1 cellular context compared by ENCODE assay signal in genomic region chr13:32254916-32255743, GRCh38.
TF ChIP-seq lines count a peak whose summit lies in the region.

No MANE protein-coding gene starts in this region.

TF ChIP-seq in HepG2, 621 proteins besides CTCF, POLR2A, EP300 and RAD21 (continued from another document and continues in another):
- TF ChIP-seq ARID5B (CRISPR knock-in tag; IDR thresholded peaks at IDR 0.05) (no peak), TFE3 (CRISPR knock-in tag; IDR thresholded peaks at IDR 0.05) (no peak), CBX5 (CRISPR knock-in tag; IDR thresholded peaks at IDR 0.05; ENCODE audit: borderline replicate concordance) (peak; percentile 36; the same call in 1 of the 2 replicates), PATZ1 (CRISPR knock-in tag; IDR thresholded peaks at IDR 0.05) (no peak), ZNF362 (CRISPR knock-in tag; IDR thresholded peaks at IDR 0.05; ENCODE audit: borderline replicate concordance) (0 out of 2 replicates have a peak, but pooled peaks have one; percentile 30), ZNF264 (CRISPR knock-in tag; IDR thresholded peaks at IDR 0.05) (no peak), SPEN (CRISPR knock-in tag; IDR thresholded peaks at IDR 0.05; ENCODE audit: low read depth) (0 out of 2 replicates have a peak, but pooled peaks have one; percentile 36), NR0B2 (CRISPR knock-in tag; IDR thresholded peaks at IDR 0.05) (no peak), PITX1 (CRISPR knock-in tag; IDR thresholded peaks at IDR 0.05) (no peak), E2F1 (CRISPR knock-in tag; IDR thresholded peaks at IDR 0.05) (no peak), ZNF878 (CRISPR knock-in tag; IDR thresholded peaks at IDR 0.05) (0 out of 2 replicates have a peak, but pooled peaks have one; percentile 42), ZBTB21 (CRISPR knock-in tag; IDR thresholded peaks at IDR 0.05) (no peak), SALL2 (CRISPR knock-in tag; IDR thresholded peaks at IDR 0.05) (no peak), ZNF317 (CRISPR knock-in tag; IDR thresholded peaks at IDR 0.05) (no peak), ZNF841 (CRISPR knock-in tag; IDR thresholded peaks at IDR 0.05; ENCODE audit: borderline replicate concordance) (no peak), SALL1 (CRISPR knock-in tag; IDR thresholded peaks at IDR 0.05) (peak; percentile 37; the same call in 1 of the 2 replicates), ZNF724P (CRISPR knock-in tag; IDR thresholded peaks at IDR 0.05; ENCODE audit: borderline replicate concordance) (no peak), ZMAT3 (CRISPR knock-in tag; conservative IDR thresholded peaks at IDR 0.05) (0 out of 2 replicates have a peak, but pooled peaks have one; percentile 12), ZNF44 (CRISPR knock-in tag; IDR thresholded peaks at IDR 0.05) (no peak), MTERF4 (CRISPR knock-in tag; IDR thresholded peaks at IDR 0.05) (no peak), NCOA5 (CRISPR knock-in tag; IDR thresholded peaks at IDR 0.05) (no peak), NAIF1 (CRISPR knock-in tag; IDR thresholded peaks at IDR 0.05; ENCODE audit: borderline replicate concordance) (no peak), ZSCAN20 (CRISPR knock-in tag; IDR thresholded peaks at IDR 0.05; ENCODE audit: borderline replicate concordance) (no peak), SP5 (CRISPR knock-in tag; IDR thresholded peaks at IDR 0.05; ENCODE audit: borderline replicate concordance, low read depth) (peak; percentile 44; the same call in 1 of the 2 replicates), MED8 (CRISPR knock-in tag; IDR thresholded peaks at IDR 0.05; ENCODE audit: insufficient replicate concordance) (no peak), ZNF597 (CRISPR knock-in tag; IDR thresholded peaks at IDR 0.05) (no peak), KLF13 (CRISPR knock-in tag; IDR thresholded peaks at IDR 0.05) (no peak), ZNF572 (CRISPR knock-in tag; IDR thresholded peaks at IDR 0.05) (no peak), SRY (CRISPR knock-in tag; IDR thresholded peaks at IDR 0.05) (no peak), HDAC1 (CRISPR knock-in tag; IDR thresholded peaks at IDR 0.05) (peak; percentile 45; the same call in 1 of the 2 replicates), ZNF75D (CRISPR knock-in tag; IDR thresholded peaks at IDR 0.05; ENCODE audit: borderline replicate concordance) (no peak), ZC3H4 (CRISPR knock-in tag; IDR thresholded peaks at IDR 0.05; ENCODE audit: borderline replicate concordance) (peak; percentile 86; the same call in 1 of the 2 replicates), RBM22 (optimal IDR thresholded peaks at IDR 0.05; ENCODE audit: low read length) (peak; percentile 28), SUZ12 (IDR thresholded peaks at IDR 0.05; ENCODE audit: low read depth, low read length) (no peak), MTA1 (CRISPR knock-in tag; IDR thresholded peaks at IDR 0.05; ENCODE audit: borderline replicate concordance) (no peak), ZSCAN30 (CRISPR knock-in tag; IDR thresholded peaks at IDR 0.05) (no peak), MIER3 (CRISPR knock-in tag; IDR thresholded peaks at IDR 0.05; ENCODE audit: borderline replicate concordance) (no peak), CEBPG (CRISPR knock-in tag; IDR thresholded peaks at IDR 0.05) (0 out of 2 replicates have a peak, but pooled peaks have one; percentile 8), ELF4 (CRISPR knock-in tag; IDR thresholded peaks at IDR 0.05; ENCODE audit: borderline replicate concordance) (0 out of 2 replicates have a peak, but pooled peaks have one; percentile 7), ZBTB39 (CRISPR knock-in tag; IDR thresholded peaks at IDR 0.05) (no peak), RFXAP (CRISPR knock-in tag; IDR thresholded peaks at IDR 0.05; ENCODE audit: borderline replicate concordance) (no peak), ZNF430 (CRISPR knock-in tag; IDR thresholded peaks at IDR 0.05) (0 out of 2 replicates have a peak, but pooled peaks have one; percentile 12), ATF1 (CRISPR knock-in tag; IDR thresholded peaks at IDR 0.05) (peak; percentile 59), ESRRA (CRISPR knock-in tag; IDR thresholded peaks at IDR 0.05; ENCODE audit: low read depth) (no peak), SMAD3 (CRISPR knock-in tag; IDR thresholded peaks at IDR 0.05) (0 out of 2 replicates have a peak, but pooled peaks have one; percentile 15), CEBPZ (IDR thresholded peaks at IDR 0.05; ENCODE audit: low read length) (no peak), NR2C2 (CRISPR knock-in tag; IDR thresholded peaks at IDR 0.05; ENCODE audit: borderline replicate concordance) (0 out of 2 replicates have a peak, but pooled peaks have one; percentile 15), POLR2AphosphoS5 (IDR thresholded peaks at IDR 0.05; ENCODE audit: low read depth, low read length) (peak; percentile 22; the same call in 1 of the 2 replicates)
